14 cellular contexts compared by ENCODE assay signal in genomic region chr2:75528221-75528977, GRCh38. TPM values are rescaled to one million over a fixed set of nuclear protein-coding genes. Genes with fewer than 3 reads are reported as not detected.
DNase-seq lines count a peak whose midpoint lies in the region; ATAC-seq, FAIRE-seq and TF ChIP-seq lines count a peak whose summit lies in the region.
"Had no signal": no experiment of that assay in that cellular context is flagged by ENCODE, and none has a peak within 500 bp of the region (broad histone marks: within the 10 kb centered on the region; RNA-seq: fewer than 3 reads in every experiment).

No MANE protein-coding gene starts in this region.

- no peak overlapping the region for H2BK5ac ChIP-seq in IMR-90 (ENCODE audit: low read depth, low read length, poor library complexity, severe bottlenecking)

- H2BK120ac ChIP-seq in IMR-90 (ENCODE audit: low read depth, low read length) = no peak overlapping the region

- H3K27me3 ChIP-seq in DND-41 (ENCODE audit: insufficient read depth, low read length, poor library complexity) = no peaks in the 10 kb centered on the region
- H3K27me3 ChIP-seq in IMR-90 (ENCODE audit: control insufficient read depth, insufficient read depth, low read length) = no peaks in the 10 kb centered on the region
- no peaks in the 10 kb centered on the region for H3K27me3 ChIP-seq in keratinocyte (ENCODE audit: control insufficient read depth, extremely low read depth, insufficient read depth, low read length)
- H3K27me3 ChIP-seq: breast epithelium had no signal

- H3K9me1 ChIP-seq in IMR-90 (ENCODE audit: insufficient read depth, low read length) (peaks cover 13% of the 10 kb centered on the region), keratinocyte (ENCODE audit: control insufficient read depth, extremely low read depth, insufficient read depth, low read length) (no peaks in the 10 kb centered on the region)

- H2AFZ ChIP-seq in DND-41 (ENCODE audit: low read depth, low read length) (no peak overlapping the region), IMR-90 (replicated peaks; ENCODE audit: low read length, poor library complexity) (no peak overlapping the region), keratinocyte (ENCODE audit: control insufficient read depth, low read length) (no peak overlapping the region)

- no peak overlapping the region for H3K27ac Mint-ChIP-seq in WTC11
- H3K27ac Mint-ChIP-seq: progenitor cell of endocrine pancreas had no signal

- intact Hi-C loops in IMR-90 (cut with micrococcal nuclease) = no loop called here

- in situ Hi-C loops in IMR-90 (cut with MboI; ENCODE audit: low sequenced_read_pairs) = no loop called here

- H3K4ac ChIP-seq in IMR-90 (ENCODE audit: low read depth, low read length) = no peak overlapping the region

- H3K4me3 ChIP-seq in DND-41 (ENCODE audit: low read depth in 1 of 2, low read length in 2 of 2) (no peak overlapping the region), IMR-90 (ENCODE audit: insufficient read depth, low read depth, low read length) (no peak overlapping the region), keratinocyte (ENCODE audit: control insufficient read depth in 2 of 3, extremely low read depth in 1 of 3, insufficient read depth in 2 of 3, low read depth in 1 of 3, low read length in 3 of 3) (no peak overlapping the region)
- H3K4me3 ChIP-seq: breast epithelium had no signal

- H4K5ac ChIP-seq in IMR-90 (ENCODE audit: low read depth, low read length) = no peak overlapping the region

- H2BK20ac ChIP-seq in IMR-90 (ENCODE audit: low read depth, low read length) = no peak overlapping the region

- BruUV-seq in IMR-90 (replicated peaks; lab: Mats Ljungman, UMichigan) = no TSS peak

- peaks cover 32 to 61% of the 10 kb centered on the region in 2 experiments for H3K79me1 ChIP-seq in IMR-90 (ENCODE audit: low read depth in 1 of 2, low read length in 2 of 2)

- H3K23ac ChIP-seq in IMR-90 (ENCODE audit: low read depth, low read length) = no peak overlapping the region

- H3K4me2 ChIP-seq in DND-41 (ENCODE audit: insufficient read depth, low read length) (no peak overlapping the region), IMR-90 (ENCODE audit: low read depth, low read length) (no peak overlapping the region), keratinocyte (ENCODE audit: control insufficient read depth, extremely low read depth, insufficient read depth, low read depth, low read length) (peak overlapping the region; percentile 8)

- H2BK15ac ChIP-seq in IMR-90 (ENCODE audit: low read depth, low read length) = no peak overlapping the region

- H3K56ac ChIP-seq in IMR-90 (ENCODE audit: extremely low read depth, insufficient read depth, low read length) = no peak overlapping the region

- H4K20me1 ChIP-seq in DND-41 (ENCODE audit: insufficient read depth, low read length) (0 out of 2 replicates have a peak, but pooled peaks cover 11% of the 10 kb centered on the region), IMR-90 (ENCODE audit: insufficient read depth, low read length) (peaks cover 65% of the 10 kb centered on the region), keratinocyte (ENCODE audit: control insufficient read depth, extremely low read depth, insufficient read depth, low read length) (peaks cover 4% of the 10 kb centered on the region)

- WGBS in IMR-90 (ENCODE audit: extremely low coverage in 2 of 2, insufficient read length in 1 of 2), 2 experiments = 100% methylated on average over 1 of the region's 5 CpGs; no CpG with 5 or more reads in 1 of the 2 experiments

- no peak overlapping the region for H3K4me3 Mint-ChIP-seq in WTC11

- POLR2A ChIA-PET in IMR-90 (lab: Charles Lee; ENCODE audit: unreplicated experiment) = no interaction called here
- POLR2A ChIA-PET in WTC11 (lab: Charles Lee) = no interaction called here

- CTCF ChIA-PET in IMR-90 (lab: Yijun Ruan, JAX) (no interaction called here), WTC11 (lab: Charles Lee) (interaction anchor here (0.8 to 2.0 kb wide), 4 partner anchors 27 to 100 kb away, joined by 3 to 8 read pairs (median 4); no protein-coding TSS in a partner anchor)

- H3K9ac ChIP-seq in DND-41 (ENCODE audit: low read depth, low read length) (no peak overlapping the region), IMR-90 (ENCODE audit: low read depth, low read length) (no peak overlapping the region), keratinocyte (ENCODE audit: control insufficient read depth, extremely low read depth, insufficient read depth, low read length) (peak overlapping the region; percentile 4)

- DNase-seq in DND-41 (no peak), IMR-90 (no peak), WTC11 (ENCODE audit: low spot score) (peak; percentile 30), keratinocyte (ENCODE audit: low read depth, low spot score) (no peak), caudate nucleus (lab: John Stamatoyannopoulos, UW) (no peak), DMS79 treated with DMSO at 0.1 percent for 48 hours (lab: John Stamatoyannopoulos, UW) (no peak)
- DNase-seq: activated naive CD4-positive, alpha-beta T cell treated with anti-CD3 and anti-CD28 coated beads, Interleukin-2, amount 50 U/mL, for 16 hours; NCI-H1092 treated with DMSO at 0.1 percent for 48 hours; NCI-H446 treated with DMSO at 0.1 percent for 48 hours; T-helper 1 cell had no signal

- no peak overlapping the region for H4K8ac ChIP-seq in IMR-90 (ENCODE audit: low read depth in 2 of 2, low read length in 2 of 2)

- H3K36me3 Mint-ChIP-seq in WTC11 = no peaks in the 10 kb centered on the region

- no peaks in the 10 kb centered on the region for H3K9me3 Mint-ChIP-seq in WTC11

- peaks cover 21% of the 10 kb centered on the region for H3K4me1 Mint-ChIP-seq in WTC11

- no peak for FAIRE-seq in keratinocyte (lab: Jason Lieb, UNC)

- H3K27me3 Mint-ChIP-seq in WTC11 (ENCODE audit: low read depth) = no peaks in the 10 kb centered on the region
- H3K27me3 Mint-ChIP-seq: progenitor cell of endocrine pancreas had no signal

- TF ChIP-seq POLR2A in IMR-90 (IDR thresholded peaks at IDR 0.05; ENCODE audit: low read depth, low read length) = no peak

- H3K4me1 ChIP-seq in DND-41 (ENCODE audit: insufficient read depth, low read length) (peaks cover 71% of the 10 kb centered on the region), IMR-90 (ENCODE audit: control insufficient read depth, insufficient read depth, low read length) (peaks cover 16% of the 10 kb centered on the region), keratinocyte (ENCODE audit: control insufficient read depth, extremely low read depth, insufficient read depth, low read length) (peaks cover 46% of the 10 kb centered on the region)
- H3K4me1 ChIP-seq: breast epithelium had no signal

- dilution Hi-C loops in IMR-90 (cut with HindIII; ENCODE audit: low sequenced_read_pairs, unreplicated experiment) = no loop called here
- dilution Hi-C loops in keratinocyte (cut with MboI; ENCODE audit: extremely low pct_ligation_motif_present, low sequenced_read_pairs) = no loop called here

- H3K79me2 ChIP-seq in DND-41 (ENCODE audit: insufficient read depth, low read length) (peaks cover 92% of the 10 kb centered on the region), keratinocyte (ENCODE audit: control insufficient read depth, insufficient read depth, low read length) (peaks cover 14% of the 10 kb centered on the region)

- no peak overlapping the region for H4K91ac ChIP-seq in IMR-90 (ENCODE audit: insufficient read depth, low read depth, low read length)

- no peak overlapping the region for H2AK9ac ChIP-seq in IMR-90 (replicated peaks; ENCODE audit: low read depth, low read length, poor library complexity)

- no peak overlapping the region for H3K14ac ChIP-seq in IMR-90 (replicated peaks; ENCODE audit: low read depth, low read length)

- H3K9me3 ChIP-seq in DND-41 (ENCODE audit: insufficient read depth, low read length, severe bottlenecking) (no peaks in the 10 kb centered on the region), IMR-90 (ENCODE audit: control insufficient read depth, insufficient read depth, low read length) (no peaks in the 10 kb centered on the region), keratinocyte (ENCODE audit: control insufficient read depth, low read depth, low read length) (no peaks in the 10 kb centered on the region)
- H3K9me3 ChIP-seq: breast epithelium had no signal

- H3K27ac ChIP-seq in DND-41 (ENCODE audit: low read length) (peak overlapping the region; percentile 53), IMR-90 (ENCODE audit: insufficient read depth, low read length) (no peak overlapping the region), keratinocyte (ENCODE audit: control insufficient read depth, insufficient read depth, low read length) (no peak overlapping the region), caudate nucleus (ENCODE audit: low read depth, low read length) (no peak overlapping the region)

- no peak overlapping the region for H3K18ac ChIP-seq in IMR-90 (ENCODE audit: low read depth, low read length)

- H2AK5ac ChIP-seq in IMR-90 (ENCODE audit: low read depth, low read length) = no peak overlapping the region

- no peak for TF ChIP-seq CTCF in DND-41 (IDR thresholded peaks at IDR 0.05; ENCODE audit: borderline replicate concordance, extremely low read depth, low read length, poor library complexity, severe bottlenecking)
- no peak for TF ChIP-seq CTCF in IMR-90 (conservative IDR thresholded peaks at IDR 0.05; ENCODE audit: low read depth, low read length)
- no peak for TF ChIP-seq CTCF in WTC11 (IDR thresholded peaks at IDR 0.05)
- TF ChIP-seq CTCF in keratinocyte (optimal IDR thresholded peaks at IDR 0.05 in 1 of 3, IDR thresholded peaks at IDR 0.05 in 1 of 3, conservative IDR thresholded peaks at IDR 0.05 in 1 of 3; ENCODE audit: extremely low read depth in 1 of 3, insufficient read depth in 2 of 3, low read length in 3 of 3) = no peak

- H3K36me3 ChIP-seq in DND-41 (ENCODE audit: insufficient read depth, low read length) (peaks cover 10% of the 10 kb centered on the region; the same call in 1 of the 2 replicates), IMR-90 (ENCODE audit: control insufficient read depth, insufficient read depth, low read length) (no peaks in the 10 kb centered on the region; the same call in 1 of the 2 replicates), keratinocyte (ENCODE audit: control insufficient read depth in 2 of 2, extremely low read depth in 1 of 2, insufficient read depth in 2 of 2, low read length in 2 of 2) (no peaks in the 10 kb centered on the region)
- H3K36me3 ChIP-seq: breast epithelium had no signal

- no peak for ATAC-seq in DND-41 (ENCODE audit: insufficient read depth, low read depth)
- peak; percentile 30; the same call in 1 of the 2 replicates for ATAC-seq in IMR-90 (ENCODE audit: low read depth)
- peak; percentile 66 for ATAC-seq in WTC11
- ATAC-seq in GM18907 (IDR thresholded peaks at IDR 0.05; ENCODE audit: unreplicated experiment) = no peak
- ATAC-seq in GM21786 (IDR thresholded peaks at IDR 0.05; ENCODE audit: unreplicated experiment) = no peak

- TF ChIP-seq RAD21 in IMR-90 (IDR thresholded peaks at IDR 0.05; ENCODE audit: low read length) = no peak

RNA-seq across cellular contexts. Expression of gene EVA1A, which starts 32.3 kb away (rescaled TPM):
- total RNA-seq in IMR-90 (2012; rRNA removed) = 89.2 and 93.7 TPM in 2 replicates
- 54.5 and 61.6 TPM in 2 replicates for polyA plus RNA-seq in IMR-90 (2012; rRNA removed)
- polyA plus RNA-seq in IMR-90 (2012; cell fraction: cytosol; rRNA removed) = 71.6 and 118 TPM in 2 replicates
- polyA plus RNA-seq in IMR-90 (2012; cell fraction: nucleus; rRNA removed; ENCODE audit: low replicate concordance) = 36.3 and 66.6 TPM in 2 replicates
- total RNA-seq in WTC11 (2021) = 3.2 to 4.1 TPM (median 3.3 TPM) in 3 replicates
- polyA plus RNA-seq in keratinocyte = 11.5 to 14.6 TPM (median 12.5 TPM) in 3 replicates
- polyA plus RNA-seq in keratinocyte (2011; ENCODE audit: low read depth) = 3.2 TPM
- 10.1 and 17.4 TPM in 2 replicates for polyA plus RNA-seq in keratinocyte (2011; cell fraction: cytosol; rRNA removed)
- 9.9 and 13.2 TPM in 2 replicates for polyA plus RNA-seq in keratinocyte (2011; cell fraction: nucleus; rRNA removed)
- polyA plus RNA-seq in keratinocyte (2012; ENCODE audit: low replicate concordance) = 2.5 and 23.9 TPM in 2 replicates
- polyA minus RNA-seq in keratinocyte = 18.1 to 32.8 TPM (median 21.6 TPM) in 3 replicates
- 24.7 TPM for polyA minus RNA-seq in keratinocyte (2011; cell fraction: cytosol; rRNA and poly(A)+ RNA removed)
- 13.8 and 15.4 TPM in 2 replicates for polyA minus RNA-seq in keratinocyte (2011; cell fraction: nucleus; rRNA and poly(A)+ RNA removed)

Comparison
In these comparisons a context has a peak if more than half of its experiments do, and no peak if none do; other contexts are left out.
1. ATAC-seq: peak in IMR-90 (single experiment) and WTC11 (single experiment); none in DND-41 (single experiment), GM18907 (single experiment) and GM21786 (single experiment).
2. RNA of gene EVA1A, which starts 32.3 kb away (total RNA-seq): 89.2 to 93.7 TPM in IMR-90; 3.2 to 4.1 TPM in WTC11; every median in the first group is over 10 times any median in the second.